In the genomic region with DNA sequence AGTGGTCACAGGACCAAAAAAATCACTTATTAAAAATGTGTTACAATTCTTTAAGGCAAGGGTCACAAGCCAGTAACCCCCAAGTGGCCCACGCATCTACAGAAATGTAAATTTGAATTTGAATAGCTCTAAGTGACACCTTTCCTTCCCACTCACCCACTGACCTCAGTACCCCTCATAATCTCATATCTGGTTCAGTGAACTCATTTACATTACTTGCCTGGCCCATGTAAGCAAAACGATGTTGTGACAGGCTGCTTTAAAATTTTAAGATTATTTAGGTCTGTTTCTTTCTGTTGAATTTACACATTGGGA, we compare ENCODE assay signal across 11 cellular contexts. TPM values are rescaled to one million over a fixed set of nuclear protein-coding genes. Genes with fewer than 3 reads are reported as not detected.
DNase-seq lines count a peak whose midpoint lies in the region; ATAC-seq lines count a peak whose summit lies in the region.
"Had no signal": no experiment of that assay in that cellular context is flagged by ENCODE, and none has a peak within 500 bp of the region (broad histone marks: within the 10 kb centered on the region; RNA-seq: fewer than 3 reads in every experiment).

No MANE protein-coding gene starts in this region.

- ATAC-seq in GM18873 (IDR thresholded peaks at IDR 0.05; ENCODE audit: low FRiP score, unreplicated experiment) (peak; percentile 34), HG02798 (IDR thresholded peaks at IDR 0.05; ENCODE audit: poor library complexity, unreplicated experiment) (peak; percentile 48), T-cell (replicated peaks in 1 of 4) (no peak), esophagus mucosa (no peak)

- H3K27ac ChIP-seq in CD4-positive, alpha-beta memory T cell (ENCODE audit: low read depth, low read length), result peak overlapping the region; percentile 62
- H3K27ac ChIP-seq: suprapubic skin had no signal

- CTCF ChIA-PET in CD4-positive, alpha-beta memory T cell (lab: Charles Lee; ENCODE audit: partially characterized antibody), result interaction anchor here (0.7 to 3.2 kb wide), 9 partner anchors 8 to 41 kb away, joined by 3 to 15 read pairs (median 3); no protein-coding TSS in a partner anchor
- CTCF ChIA-PET in T-cell (lab: Charles Lee), result interaction anchor here (0.5 to 1.9 kb wide), 6 partner anchors 11 to 1527 kb away, joined by 3 to 5 read pairs (median 4); no protein-coding TSS in a partner anchor

- peak overlapping the region; percentile 92 to 100 (median 96) for H3K27ac Mint-ChIP-seq in CD4-positive, alpha-beta memory T cell
- peak overlapping the region; percentile 95 to 96 for H3K27ac Mint-ChIP-seq in T-cell

- no peak overlapping the region for H3K4me3 ChIP-seq in CD4-positive, alpha-beta memory T cell (ENCODE audit: low read length in 2 of 2)
- H3K4me3 ChIP-seq: suprapubic skin had no signal

- peaks cover 85% of the 10 kb centered on the region for H3K4me1 ChIP-seq in CD4-positive, alpha-beta memory T cell (ENCODE audit: insufficient read depth, low read length)

- H3K4me3 Mint-ChIP-seq in CD4-positive, alpha-beta memory T cell, result peak overlapping the region in 7 of 8 donors; percentile 68 to 86 (median 78)
- H3K4me3 Mint-ChIP-seq in T-cell, result peak overlapping the region in 2 of 3 donors; percentile 57 to 71

- POLR2A ChIA-PET in CD4-positive, alpha-beta memory T cell (lab: Charles Lee; ENCODE audit: partially characterized antibody), result interaction anchor here (0.6 to 3.3 kb wide), 10 partner anchors 9 to 1091 kb away, joined by 3 to 49 read pairs (median 8); partner anchors contain the start of gene NELL2
- POLR2A ChIA-PET in T-cell (lab: Charles Lee), result interaction anchor here in 1 of 2 donors (0.6 to 1.3 kb wide), 2 partner anchors 11 to 15 kb away, joined by 4 read pairs; no protein-coding TSS in a partner anchor

- no peak for DNase-seq in CD4-positive, alpha-beta memory T cell
- no peak for DNase-seq in T-cell
- DNase-seq in MV-4-11 (lab: John Stamatoyannopoulos, UW), result no peak
- DNase-seq in AML-193 (lab: John Stamatoyannopoulos, UW), result no peak
- no peak for DNase-seq in activated CD4-positive, CD25-positive, alpha-beta regulatory T cell (lab: John Stamatoyannopoulos, UW)
- DNase-seq: hypothalamus, OCI-M1 had no signal

- H3K9me3 Mint-ChIP-seq in CD4-positive, alpha-beta memory T cell, result peaks cover 0 to 3% (median 0%) of the 10 kb centered on the region in 8 donors
- peaks cover 0 to 3% (median 3%) of the 10 kb centered on the region in 3 donors for H3K9me3 Mint-ChIP-seq in T-cell

- H3K36me3 Mint-ChIP-seq in CD4-positive, alpha-beta memory T cell, result peaks cover 0 to 5% of the 10 kb centered on the region in 2 donors
- peaks cover 9% of the 10 kb centered on the region for H3K36me3 Mint-ChIP-seq in T-cell

- H3K4me1 Mint-ChIP-seq in CD4-positive, alpha-beta memory T cell, result peaks cover 37 to 90% (median 58%) of the 10 kb centered on the region in 4 donors
- peaks cover 79 to 89% (median 86%) of the 10 kb centered on the region in 3 donors for H3K4me1 Mint-ChIP-seq in T-cell

- H3K9me3 ChIP-seq in CD4-positive, alpha-beta memory T cell (ENCODE audit: control insufficient read depth in 1 of 2, low read length in 2 of 2), result no peaks in the 10 kb centered on the region
- H3K9me3 ChIP-seq: suprapubic skin had no signal

- intact Hi-C loops in CD4-positive, alpha-beta memory T cell (cut with micrococcal nuclease), result loop anchor here (1.0 to 5.0 kb wide), 5 partner anchors 16 to 1369 kb away; no protein-coding TSS in a partner anchor

- no peaks in the 10 kb centered on the region for H3K36me3 ChIP-seq in CD4-positive, alpha-beta memory T cell (ENCODE audit: insufficient read depth, low read length)
- H3K36me3 ChIP-seq: suprapubic skin had no signal

- H3K27me3 Mint-ChIP-seq in CD4-positive, alpha-beta memory T cell, result no peaks in the 10 kb centered on the region
- no peaks in the 10 kb centered on the region for H3K27me3 Mint-ChIP-seq in T-cell

- no peaks in the 10 kb centered on the region for H3K27me3 ChIP-seq in CD4-positive, alpha-beta memory T cell (ENCODE audit: insufficient read depth, low read length)
- H3K27me3 ChIP-seq: suprapubic skin had no signal

RNA-seq across cellular contexts. Expression of gene NELL2, which starts 27.4 kb away (rescaled TPM):
- 100 to 1,000 TPM; 233 to 257 TPM for total RNA-seq in CD4-positive, alpha-beta memory T cell
- polyA plus RNA-seq in CD4-positive, alpha-beta memory T cell, result 100 to 1,000 TPM in 1 of 2 donors, 10 to 100 TPM in 1; 92.8 to 126 TPM
- total RNA-seq in T-cell, result 100 to 1,000 TPM; 154 to 212 (median 169) TPM
- total RNA-seq in esophagus mucosa, result 3.0 TPM

Comparison
In these comparisons a context has a peak if more than half of its experiments do, and no peak if none do; other contexts are left out.
1. ATAC-seq: peak in GM18873 (single experiment) and HG02798 (single experiment); none in T-cell (0 of 4) and esophagus mucosa (single experiment).
2. RNA of gene NELL2, which starts 27.4 kb away (total RNA-seq): 233 to 257 TPM in CD4-positive, alpha-beta memory T cell and 154 to 212 TPM in T-cell; 3.0 TPM in esophagus mucosa (single experiment); every median in the first group is over 10 times any median in the second.